Comparison of ENCODE assay signal across 14 cellular contexts in the genomic region with DNA sequence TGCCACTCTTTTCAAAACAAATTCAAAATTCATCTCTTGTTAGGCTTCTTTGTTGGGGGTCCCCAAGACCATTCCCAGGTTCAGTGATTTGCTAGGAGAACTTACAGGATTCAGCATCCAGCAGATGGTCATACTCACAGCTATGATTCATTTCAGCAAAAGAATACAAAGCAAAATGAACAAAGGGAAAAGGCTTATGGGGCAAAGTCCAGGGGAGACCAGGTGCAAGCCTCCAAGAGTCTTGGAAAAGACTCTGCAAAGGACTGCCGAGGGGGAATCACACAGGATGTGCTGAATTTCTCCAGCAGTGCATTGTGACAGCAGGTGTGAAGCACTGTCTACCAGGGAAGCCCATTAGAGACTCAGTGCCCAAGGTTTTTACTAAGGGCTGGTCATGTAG. TPM values are rescaled to one million over a fixed set of nuclear protein-coding genes. Genes with fewer than 3 reads are reported as not detected.
DNase-seq lines count a peak whose midpoint lies in the region; ATAC-seq lines count a peak whose summit lies in the region.
"Had no signal": no experiment of that assay in that cellular context is flagged by ENCODE, and none has a peak within 500 bp of the region (broad histone marks: within the 10 kb centered on the region; RNA-seq: fewer than 3 reads in every experiment).

No MANE protein-coding gene starts in this region.

- H3K9me3 ChIP-seq in KOPT-K1 (ENCODE audit: insufficient read depth, low read length, poor library complexity, severe bottlenecking) = no peaks in the 10 kb centered on the region

- peaks cover 91% of the 10 kb centered on the region for H3K4me1 Mint-ChIP-seq in activated CD4-positive, alpha-beta T cell treated with anti-CD3 and anti-CD28 coated beads for 36 hours
- H3K4me1 Mint-ChIP-seq in activated naive CD8-positive, alpha-beta T cell (ENCODE audit: low read depth) = peaks cover 93% of the 10 kb centered on the region
- H3K4me1 Mint-ChIP-seq in natural killer cell treated with Interleukin-12 subunit alpha and Interleukin-12 subunit beta and Interleukin-15 and Interleukin-18, amount 100 ng/mL, for 72 hours (ENCODE audit: low read depth in 2 of 2) = peaks cover 81 to 82% of the 10 kb centered on the region in 2 donors

- no peak for ATAC-seq in activated CD4-positive, alpha-beta T cell treated with anti-CD3 and anti-CD28 coated beads for 36 hours
- no peak for ATAC-seq in natural killer cell treated with Interleukin-12 subunit alpha and Interleukin-12 subunit beta and Interleukin-15 and Interleukin-18, amount 100 ng/mL, for 72 hours
- ATAC-seq: PC-3, SK-N-SH treated with all-trans-retinoic acid at 6 μM for 48 hours had no signal

- peak overlapping the region; percentile 10 for H3K27ac ChIP-seq in KOPT-K1 (ENCODE audit: low read depth, low read length, poor library complexity, severe bottlenecking)
- H3K27ac ChIP-seq: neural progenitor cell had no signal

- peaks cover 8% of the 10 kb centered on the region; the same call in 1 of the 2 replicates for H3K36me3 ChIP-seq in KOPT-K1 (ENCODE audit: insufficient read depth, low read length)
- H3K36me3 ChIP-seq: neural progenitor cell had no signal

- no peaks in the 10 kb centered on the region for H3K27me3 Mint-ChIP-seq in activated CD4-positive, alpha-beta T cell treated with anti-CD3 and anti-CD28 coated beads for 36 hours
- H3K27me3 Mint-ChIP-seq in activated naive CD8-positive, alpha-beta T cell = no peaks in the 10 kb centered on the region
- no peaks in the 10 kb centered on the region for H3K27me3 Mint-ChIP-seq in natural killer cell treated with Interleukin-12 subunit alpha and Interleukin-12 subunit beta and Interleukin-15 and Interleukin-18, amount 100 ng/mL, for 72 hours

- peaks cover 16% of the 10 kb centered on the region for H3K36me3 Mint-ChIP-seq in activated CD4-positive, alpha-beta T cell treated with anti-CD3 and anti-CD28 coated beads for 36 hours (ENCODE audit: low read depth)
- peaks cover 3% of the 10 kb centered on the region for H3K36me3 Mint-ChIP-seq in activated naive CD8-positive, alpha-beta T cell
- no peaks in the 10 kb centered on the region for H3K36me3 Mint-ChIP-seq in natural killer cell treated with Interleukin-12 subunit alpha and Interleukin-12 subunit beta and Interleukin-15 and Interleukin-18, amount 100 ng/mL, for 72 hours
- H3K36me3 Mint-ChIP-seq: neural progenitor cell had no signal

- CTCF ChIA-PET in activated CD4-positive, alpha-beta T cell treated with anti-CD3 and anti-CD28 coated beads for 36 hours (lab: Charles Lee) = no interaction called here

- H3K27ac Mint-ChIP-seq in activated CD4-positive, alpha-beta T cell treated with anti-CD3 and anti-CD28 coated beads for 36 hours = peak overlapping the region; percentile 15
- peak overlapping the region; percentile 77 for H3K27ac Mint-ChIP-seq in activated naive CD8-positive, alpha-beta T cell
- H3K27ac Mint-ChIP-seq in natural killer cell treated with Interleukin-12 subunit alpha and Interleukin-12 subunit beta and Interleukin-15 and Interleukin-18, amount 100 ng/mL, for 72 hours = peak overlapping the region; percentile 22 to 89
- H3K27ac Mint-ChIP-seq: neural progenitor cell had no signal

- no peak for DNase-seq in activated CD4-positive, alpha-beta T cell treated with anti-CD3 and anti-CD28 coated beads for 36 hours
- no peak for DNase-seq in activated CD4-positive, alpha-beta T cell treated with anti-CD3 and anti-CD28 coated beads, Interleukin-2, amount 50 U/mL, for 4 hours
- DNase-seq in natural killer cell treated with Interleukin-12 subunit alpha and Interleukin-12 subunit beta and Interleukin-15 and Interleukin-18, amount 100 ng/mL, for 72 hours (ENCODE audit: low spot score) = no peak
- no peak for DNase-seq in NOMO-1 treated with DMSO at 0.1 percent for 48 hours (lab: John Stamatoyannopoulos, UW; ENCODE audit: unreplicated experiment)
- no peak for DNase-seq in kidney glomerular epithelial cell (lab: John Stamatoyannopoulos, UW)
- no peak for DNase-seq in ecto neural progenitor cell (ENCODE audit: low spot score)
- DNase-seq: NCI-H1417, NCI-H345, PC-3, retina had no signal

- no peaks in the 10 kb centered on the region for H3K9me3 Mint-ChIP-seq in activated CD4-positive, alpha-beta T cell treated with anti-CD3 and anti-CD28 coated beads for 36 hours (ENCODE audit: low read depth)
- no peaks in the 10 kb centered on the region for H3K9me3 Mint-ChIP-seq in activated naive CD8-positive, alpha-beta T cell (ENCODE audit: low read depth)
- H3K9me3 Mint-ChIP-seq in natural killer cell treated with Interleukin-12 subunit alpha and Interleukin-12 subunit beta and Interleukin-15 and Interleukin-18, amount 100 ng/mL, for 72 hours = no peaks in the 10 kb centered on the region
- H3K9me3 Mint-ChIP-seq: neural progenitor cell had no signal

- POLR2A ChIA-PET in activated CD4-positive, alpha-beta T cell treated with anti-CD3 and anti-CD28 coated beads for 36 hours (lab: Charles Lee) = no interaction called here

- H3K4me3 Mint-ChIP-seq in activated CD4-positive, alpha-beta T cell treated with anti-CD3 and anti-CD28 coated beads for 36 hours = no peak overlapping the region
- H3K4me3 Mint-ChIP-seq in activated naive CD8-positive, alpha-beta T cell = no peak overlapping the region
- H3K4me3 Mint-ChIP-seq in natural killer cell treated with Interleukin-12 subunit alpha and Interleukin-12 subunit beta and Interleukin-15 and Interleukin-18, amount 100 ng/mL, for 72 hours = no peak overlapping the region
- H3K4me3 Mint-ChIP-seq: neural progenitor cell had no signal

- intact Hi-C loops in activated CD4-positive, alpha-beta T cell treated with anti-CD3 and anti-CD28 coated beads for 36 hours (cut with DNase I, micrococcal nuclease) = loop anchor here in 1 of 2 experiments (2.0 kb wide), 1 partner anchor 19 kb away; no protein-coding TSS in a partner anchor

RNA-seq across cellular contexts. Expression of gene TRAF5, which starts 7.3 kb away (rescaled TPM):
- total RNA-seq in activated CD4-positive, alpha-beta T cell treated with anti-CD3 and anti-CD28 coated beads for 36 hours = 10 to 100 TPM; 28.0 to 32.2 TPM
- total RNA-seq in natural killer cell treated with Interleukin-12 subunit alpha and Interleukin-12 subunit beta and Interleukin-15 and Interleukin-18, amount 100 ng/mL, for 72 hours = 10 to 100 TPM; 27.8 to 46.7 TPM

Comparison
In these comparisons a context has a peak if more than half of its experiments do, and no peak if none do; other contexts are left out.
1. H3K27ac Mint-ChIP-seq: peak in every context shown above with its lines; median percentile 77 in activated naive CD8-positive, alpha-beta T cell; 56 in natural killer cell treated with Interleukin-12 subunit alpha and Interleukin-12 subunit beta and Interleukin-15 and Interleukin-18, amount 100 ng/mL, for 72 hours; 15 in activated CD4-positive, alpha-beta T cell treated with anti-CD3 and anti-CD28 coated beads for 36 hours.